In the genomic region with DNA sequence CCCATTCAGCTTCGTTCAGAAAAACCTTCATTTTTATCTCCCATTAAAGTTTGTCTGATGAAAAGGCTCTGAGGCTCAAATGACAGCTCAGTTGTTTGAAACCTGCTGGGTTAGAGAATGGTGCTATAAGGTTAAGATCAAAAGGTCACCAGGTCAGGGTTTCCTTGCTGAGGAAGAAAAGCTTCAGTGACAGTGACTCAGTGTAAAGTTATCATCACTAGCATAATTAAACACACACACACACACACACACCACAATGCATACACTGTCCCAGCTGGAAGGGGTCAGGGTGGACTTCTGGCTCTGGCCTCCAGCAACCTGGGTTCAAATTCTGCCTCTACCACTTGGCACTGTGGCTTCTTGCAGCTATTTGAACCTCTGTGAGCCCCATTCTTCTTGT, we compare ENCODE assay signal across 1 cellular context.
TF ChIP-seq lines count a peak whose summit lies in the region.

No MANE protein-coding gene starts in this region.

TF ChIP-seq in HepG2, 621 proteins besides CTCF, POLR2A, EP300 and RAD21 (continued from another document and continues in another):
- TF ChIP-seq ZNF687 (CRISPR knock-in tag; IDR thresholded peaks at IDR 0.05) (no peak), ZNF224 (CRISPR knock-in tag; IDR thresholded peaks at IDR 0.05) (no peak), TCF7 (IDR thresholded peaks at IDR 0.05; ENCODE audit: low read depth) (peak; percentile 40; the same call in 1 of the 2 replicates), ZNF24 (IDR thresholded peaks at IDR 0.05) (no peak), MTA1 (CRISPR knock-in tag; IDR thresholded peaks at IDR 0.05; ENCODE audit: borderline replicate concordance) (no peak), HDAC2 (CRISPR knock-in tag; IDR thresholded peaks at IDR 0.05) (0 out of 2 replicates have a peak, but pooled peaks have one; percentile 22), ZNF616 (CRISPR knock-in tag; IDR thresholded peaks at IDR 0.05; ENCODE audit: low read depth) (no peak), JUND (CRISPR knock-in tag; IDR thresholded peaks at IDR 0.05) (peak; percentile 40; the same call in 1 of the 2 replicates), TOPORS (CRISPR knock-in tag; IDR thresholded peaks at IDR 0.05) (no peak), RXRA (CRISPR knock-in tag; IDR thresholded peaks at IDR 0.05) (peak; percentile 54; the same call in 1 of the 2 replicates), TP53 (CRISPR knock-in tag; conservative IDR thresholded peaks at IDR 0.05) (no peak), ZNF382 (CRISPR knock-in tag; IDR thresholded peaks at IDR 0.05; ENCODE audit: borderline replicate concordance) (no peak), ATF7 (IDR thresholded peaks at IDR 0.05) (no peak), ATF7 (CRISPR knock-in tag; IDR thresholded peaks at IDR 0.05) (no peak), SOX13 (IDR thresholded peaks at IDR 0.05) (no peak), SOX13 (CRISPR knock-in tag; conservative IDR thresholded peaks at IDR 0.05 in 1 of 2, IDR thresholded peaks at IDR 0.05 in 1 of 2) (peak in 1 of 2 experiments; percentile 60; a peak in 1 of 4 replicates), ZNF350 (CRISPR knock-in tag; IDR thresholded peaks at IDR 0.05; ENCODE audit: borderline replicate concordance, low read depth) (no peak), NAIF1 (CRISPR knock-in tag; IDR thresholded peaks at IDR 0.05; ENCODE audit: borderline replicate concordance) (no peak), ZFX (CRISPR knock-in tag; IDR thresholded peaks at IDR 0.05; ENCODE audit: low read depth) (no peak), HDAC1 (CRISPR knock-in tag; IDR thresholded peaks at IDR 0.05) (peak; percentile 22; the same call in 1 of the 2 replicates), RFX5 (IDR thresholded peaks at IDR 0.05; ENCODE audit: low read depth, low read length) (no peak)
- TF ChIP-seq, protein P1, sequence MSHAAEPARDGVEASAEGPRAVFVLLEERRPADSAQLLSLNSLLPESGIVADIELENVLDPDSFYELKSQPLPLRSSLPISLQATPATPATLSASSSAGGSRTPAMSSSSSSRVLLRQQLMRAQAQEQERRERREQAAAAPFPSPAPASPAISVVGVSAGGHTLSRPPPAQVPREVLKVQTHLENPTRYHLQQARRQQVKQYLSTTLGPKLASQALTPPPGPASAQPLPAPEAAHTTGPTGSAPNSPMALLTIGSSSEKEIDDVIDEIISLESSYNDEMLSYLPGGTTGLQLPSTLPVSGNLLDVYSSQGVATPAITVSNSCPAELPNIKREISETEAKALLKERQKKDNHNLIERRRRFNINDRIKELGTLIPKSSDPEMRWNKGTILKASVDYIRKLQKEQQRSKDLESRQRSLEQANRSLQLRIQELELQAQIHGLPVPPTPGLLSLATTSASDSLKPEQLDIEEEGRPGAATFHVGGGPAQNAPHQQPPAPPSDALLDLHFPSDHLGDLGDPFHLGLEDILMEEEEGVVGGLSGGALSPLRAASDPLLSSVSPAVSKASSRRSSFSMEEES (CRISPR knock-in tag; IDR thresholded peaks at IDR 0.05) = no peak
- TF ChIP-seq, protein P2, sequence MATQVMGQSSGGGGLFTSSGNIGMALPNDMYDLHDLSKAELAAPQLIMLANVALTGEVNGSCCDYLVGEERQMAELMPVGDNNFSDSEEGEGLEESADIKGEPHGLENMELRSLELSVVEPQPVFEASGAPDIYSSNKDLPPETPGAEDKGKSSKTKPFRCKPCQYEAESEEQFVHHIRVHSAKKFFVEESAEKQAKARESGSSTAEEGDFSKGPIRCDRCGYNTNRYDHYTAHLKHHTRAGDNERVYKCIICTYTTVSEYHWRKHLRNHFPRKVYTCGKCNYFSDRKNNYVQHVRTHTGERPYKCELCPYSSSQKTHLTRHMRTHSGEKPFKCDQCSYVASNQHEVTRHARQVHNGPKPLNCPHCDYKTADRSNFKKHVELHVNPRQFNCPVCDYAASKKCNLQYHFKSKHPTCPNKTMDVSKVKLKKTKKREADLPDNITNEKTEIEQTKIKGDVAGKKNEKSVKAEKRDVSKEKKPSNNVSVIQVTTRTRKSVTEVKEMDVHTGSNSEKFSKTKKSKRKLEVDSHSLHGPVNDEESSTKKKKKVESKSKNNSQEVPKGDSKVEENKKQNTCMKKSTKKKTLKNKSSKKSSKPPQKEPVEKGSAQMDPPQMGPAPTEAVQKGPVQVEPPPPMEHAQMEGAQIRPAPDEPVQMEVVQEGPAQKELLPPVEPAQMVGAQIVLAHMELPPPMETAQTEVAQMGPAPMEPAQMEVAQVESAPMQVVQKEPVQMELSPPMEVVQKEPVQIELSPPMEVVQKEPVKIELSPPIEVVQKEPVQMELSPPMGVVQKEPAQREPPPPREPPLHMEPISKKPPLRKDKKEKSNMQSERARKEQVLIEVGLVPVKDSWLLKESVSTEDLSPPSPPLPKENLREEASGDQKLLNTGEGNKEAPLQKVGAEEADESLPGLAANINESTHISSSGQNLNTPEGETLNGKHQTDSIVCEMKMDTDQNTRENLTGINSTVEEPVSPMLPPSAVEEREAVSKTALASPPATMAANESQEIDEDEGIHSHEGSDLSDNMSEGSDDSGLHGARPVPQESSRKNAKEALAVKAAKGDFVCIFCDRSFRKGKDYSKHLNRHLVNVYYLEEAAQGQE (IDR thresholded peaks at IDR 0.05; ENCODE audit: borderline replicate concordance in 1 of 2, low read depth in 1 of 2, low read length in 2 of 2) = no peak
- TF ChIP-seq, protein P3, sequence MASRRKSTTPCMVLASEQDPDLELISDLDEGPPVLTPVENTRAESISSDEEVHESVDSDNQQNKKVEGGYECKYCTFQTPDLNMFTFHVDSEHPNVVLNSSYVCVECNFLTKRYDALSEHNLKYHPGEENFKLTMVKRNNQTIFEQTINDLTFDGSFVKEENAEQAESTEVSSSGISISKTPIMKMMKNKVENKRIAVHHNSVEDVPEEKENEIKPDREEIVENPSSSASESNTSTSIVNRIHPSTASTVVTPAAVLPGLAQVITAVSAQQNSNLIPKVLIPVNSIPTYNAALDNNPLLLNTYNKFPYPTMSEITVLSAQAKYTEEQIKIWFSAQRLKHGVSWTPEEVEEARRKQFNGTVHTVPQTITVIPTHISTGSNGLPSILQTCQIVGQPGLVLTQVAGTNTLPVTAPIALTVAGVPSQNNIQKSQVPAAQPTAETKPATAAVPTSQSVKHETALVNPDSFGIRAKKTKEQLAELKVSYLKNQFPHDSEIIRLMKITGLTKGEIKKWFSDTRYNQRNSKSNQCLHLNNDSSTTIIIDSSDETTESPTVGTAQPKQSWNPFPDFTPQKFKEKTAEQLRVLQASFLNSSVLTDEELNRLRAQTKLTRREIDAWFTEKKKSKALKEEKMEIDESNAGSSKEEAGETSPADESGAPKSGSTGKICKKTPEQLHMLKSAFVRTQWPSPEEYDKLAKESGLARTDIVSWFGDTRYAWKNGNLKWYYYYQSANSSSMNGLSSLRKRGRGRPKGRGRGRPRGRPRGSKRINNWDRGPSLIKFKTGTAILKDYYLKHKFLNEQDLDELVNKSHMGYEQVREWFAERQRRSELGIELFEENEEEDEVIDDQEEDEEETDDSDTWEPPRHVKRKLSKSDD (CRISPR knock-in tag; IDR thresholded peaks at IDR 0.05; ENCODE audit: low read depth) = no peak
- TF ChIP-seq, protein P4, sequence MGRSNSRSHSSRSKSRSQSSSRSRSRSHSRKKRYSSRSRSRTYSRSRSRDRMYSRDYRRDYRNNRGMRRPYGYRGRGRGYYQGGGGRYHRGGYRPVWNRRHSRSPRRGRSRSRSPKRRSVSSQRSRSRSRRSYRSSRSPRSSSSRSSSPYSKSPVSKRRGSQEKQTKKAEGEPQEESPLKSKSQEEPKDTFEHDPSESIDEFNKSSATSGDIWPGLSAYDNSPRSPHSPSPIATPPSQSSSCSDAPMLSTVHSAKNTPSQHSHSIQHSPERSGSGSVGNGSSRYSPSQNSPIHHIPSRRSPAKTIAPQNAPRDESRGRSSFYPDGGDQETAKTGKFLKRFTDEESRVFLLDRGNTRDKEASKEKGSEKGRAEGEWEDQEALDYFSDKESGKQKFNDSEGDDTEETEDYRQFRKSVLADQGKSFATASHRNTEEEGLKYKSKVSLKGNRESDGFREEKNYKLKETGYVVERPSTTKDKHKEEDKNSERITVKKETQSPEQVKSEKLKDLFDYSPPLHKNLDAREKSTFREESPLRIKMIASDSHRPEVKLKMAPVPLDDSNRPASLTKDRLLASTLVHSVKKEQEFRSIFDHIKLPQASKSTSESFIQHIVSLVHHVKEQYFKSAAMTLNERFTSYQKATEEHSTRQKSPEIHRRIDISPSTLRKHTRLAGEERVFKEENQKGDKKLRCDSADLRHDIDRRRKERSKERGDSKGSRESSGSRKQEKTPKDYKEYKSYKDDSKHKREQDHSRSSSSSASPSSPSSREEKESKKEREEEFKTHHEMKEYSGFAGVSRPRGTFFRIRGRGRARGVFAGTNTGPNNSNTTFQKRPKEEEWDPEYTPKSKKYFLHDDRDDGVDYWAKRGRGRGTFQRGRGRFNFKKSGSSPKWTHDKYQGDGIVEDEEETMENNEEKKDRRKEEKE (IDR thresholded peaks at IDR 0.05) = no peak
- TF ChIP-seq, protein P5, sequence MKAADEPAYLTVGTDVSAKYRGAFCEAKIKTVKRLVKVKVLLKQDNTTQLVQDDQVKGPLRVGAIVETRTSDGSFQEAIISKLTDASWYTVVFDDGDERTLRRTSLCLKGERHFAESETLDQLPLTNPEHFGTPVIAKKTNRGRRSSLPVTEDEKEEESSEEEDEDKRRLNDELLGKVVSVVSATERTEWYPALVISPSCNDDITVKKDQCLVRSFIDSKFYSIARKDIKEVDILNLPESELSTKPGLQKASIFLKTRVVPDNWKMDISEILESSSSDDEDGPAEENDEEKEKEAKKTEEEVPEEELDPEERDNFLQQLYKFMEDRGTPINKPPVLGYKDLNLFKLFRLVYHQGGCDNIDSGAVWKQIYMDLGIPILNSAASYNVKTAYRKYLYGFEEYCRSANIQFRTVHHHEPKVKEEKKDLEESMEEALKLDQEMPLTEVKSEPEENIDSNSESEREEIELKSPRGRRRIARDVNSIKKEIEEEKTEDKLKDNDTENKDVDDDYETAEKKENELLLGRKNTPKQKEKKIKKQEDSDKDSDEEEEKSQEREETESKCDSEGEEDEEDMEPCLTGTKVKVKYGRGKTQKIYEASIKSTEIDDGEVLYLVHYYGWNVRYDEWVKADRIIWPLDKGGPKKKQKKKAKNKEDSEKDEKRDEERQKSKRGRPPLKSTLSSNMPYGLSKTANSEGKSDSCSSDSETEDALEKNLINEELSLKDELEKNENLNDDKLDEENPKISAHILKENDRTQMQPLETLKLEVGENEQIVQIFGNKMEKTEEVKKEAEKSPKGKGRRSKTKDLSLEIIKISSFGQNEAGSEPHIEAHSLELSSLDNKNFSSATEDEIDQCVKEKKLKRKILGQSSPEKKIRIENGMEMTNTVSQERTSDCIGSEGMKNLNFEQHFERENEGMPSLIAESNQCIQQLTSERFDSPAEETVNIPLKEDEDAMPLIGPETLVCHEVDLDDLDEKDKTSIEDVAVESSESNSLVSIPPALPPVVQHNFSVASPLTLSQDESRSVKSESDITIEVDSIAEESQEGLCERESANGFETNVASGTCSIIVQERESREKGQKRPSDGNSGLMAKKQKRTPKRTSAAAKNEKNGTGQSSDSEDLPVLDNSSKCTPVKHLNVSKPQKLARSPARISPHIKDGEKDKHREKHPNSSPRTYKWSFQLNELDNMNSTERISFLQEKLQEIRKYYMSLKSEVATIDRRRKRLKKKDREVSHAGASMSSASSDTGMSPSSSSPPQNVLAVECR (CRISPR knock-in tag; IDR thresholded peaks at IDR 0.05; ENCODE audit: borderline replicate concordance) = no peak
- TF ChIP-seq, protein P6, sequence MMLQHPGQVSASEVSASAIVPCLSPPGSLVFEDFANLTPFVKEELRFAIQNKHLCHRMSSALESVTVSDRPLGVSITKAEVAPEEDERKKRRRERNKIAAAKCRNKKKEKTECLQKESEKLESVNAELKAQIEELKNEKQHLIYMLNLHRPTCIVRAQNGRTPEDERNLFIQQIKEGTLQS (CRISPR knock-in tag; IDR thresholded peaks at IDR 0.05) = peak; percentile 59
- TF ChIP-seq, protein P7, sequence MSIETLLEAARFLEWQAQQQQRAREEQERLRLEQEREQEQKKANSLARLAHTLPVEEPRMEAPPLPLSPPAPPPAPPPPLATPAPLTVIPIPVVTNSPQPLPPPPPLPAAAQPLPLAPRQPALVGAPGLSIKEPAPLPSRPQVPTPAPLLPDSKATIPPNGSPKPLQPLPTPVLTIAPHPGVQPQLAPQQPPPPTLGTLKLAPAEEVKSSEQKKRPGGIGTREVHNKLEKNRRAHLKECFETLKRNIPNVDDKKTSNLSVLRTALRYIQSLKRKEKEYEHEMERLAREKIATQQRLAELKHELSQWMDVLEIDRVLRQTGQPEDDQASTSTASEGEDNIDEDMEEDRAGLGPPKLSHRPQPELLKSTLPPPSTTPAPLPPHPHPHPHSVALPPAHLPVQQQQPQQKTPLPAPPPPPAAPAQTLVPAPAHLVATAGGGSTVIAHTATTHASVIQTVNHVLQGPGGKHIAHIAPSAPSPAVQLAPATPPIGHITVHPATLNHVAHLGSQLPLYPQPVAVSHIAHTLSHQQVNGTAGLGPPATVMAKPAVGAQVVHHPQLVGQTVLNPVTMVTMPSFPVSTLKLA (IDR thresholded peaks at IDR 0.05) = no peak
- TF ChIP-seq, protein P8, sequence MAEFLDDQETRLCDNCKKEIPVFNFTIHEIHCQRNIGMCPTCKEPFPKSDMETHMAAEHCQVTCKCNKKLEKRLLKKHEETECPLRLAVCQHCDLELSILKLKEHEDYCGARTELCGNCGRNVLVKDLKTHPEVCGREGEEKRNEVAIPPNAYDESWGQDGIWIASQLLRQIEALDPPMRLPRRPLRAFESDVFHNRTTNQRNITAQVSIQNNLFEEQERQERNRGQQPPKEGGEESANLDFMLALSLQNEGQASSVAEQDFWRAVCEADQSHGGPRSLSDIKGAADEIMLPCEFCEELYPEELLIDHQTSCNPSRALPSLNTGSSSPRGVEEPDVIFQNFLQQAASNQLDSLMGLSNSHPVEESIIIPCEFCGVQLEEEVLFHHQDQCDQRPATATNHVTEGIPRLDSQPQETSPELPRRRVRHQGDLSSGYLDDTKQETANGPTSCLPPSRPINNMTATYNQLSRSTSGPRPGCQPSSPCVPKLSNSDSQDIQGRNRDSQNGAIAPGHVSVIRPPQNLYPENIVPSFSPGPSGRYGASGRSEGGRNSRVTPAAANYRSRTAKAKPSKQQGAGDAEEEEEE (CRISPR knock-in tag; IDR thresholded peaks at IDR 0.05; ENCODE audit: borderline replicate concordance) = no peak
